ENCODE assay signal across 8 cellular contexts in genomic region chr4:174522183-174523002, GRCh38. TPM values are rescaled to one million over a fixed set of nuclear protein-coding genes. Genes with fewer than 3 reads are reported as not detected.
DNase-seq lines count a peak whose midpoint lies in the region; ATAC-seq and TF ChIP-seq lines count a peak whose summit lies in the region.

HPGD (minus strand) TSS chr4:174522488; CDS start chr4:174522451, 37 bp downstream.

- H3K4me3 Mint-ChIP-seq in WTC11 = peak within 1 kb of the TSS; percentile 83

- H3K4me1 Mint-ChIP-seq in WTC11 = peaks cover 24% of the 10 kb centered on the region

- H3K27ac Mint-ChIP-seq in WTC11 = no peak within 1 kb of the TSS

- TF ChIP-seq CTCF in WTC11 (IDR thresholded peaks at IDR 0.05) = no peak
- TF ChIP-seq CTCF in cardiac fibroblast (IDR thresholded peaks at IDR 0.05; ENCODE audit: low read depth, low read length) = no peak

- ATAC-seq in GM21723 (IDR thresholded peaks at IDR 0.05; ENCODE audit: unreplicated experiment) (peak; percentile 77), WTC11 (peak; percentile 86), left lobe of liver (peak; percentile 83)

- DNase-seq in D341Med (ENCODE audit: low spot score) (peak; percentile 61), KBM-7 (peak; percentile 29), WTC11 (ENCODE audit: low spot score) (peak; percentile 62), cardiac fibroblast (ENCODE audit: low read depth in 2 of 2) (peak in 1 of 2 donors; percentile 12), left lobe of liver (ENCODE audit: low spot score) (peak; percentile 91), NCI-H2171 treated with DMSO at 0.1 percent for 48 hours (lab: John Stamatoyannopoulos, UW) (no peak)
- peak; percentile 28 to 29 for DNase-seq in stimulated activated CD4-positive, alpha-beta T cell treated with anti-CD3 and anti-CD28 coated beads, Interleukin-4, amount 100 ng/mL, for 4 hours

- POLR2A ChIA-PET in WTC11 (lab: Charles Lee) = no interaction called here

- H3K27me3 Mint-ChIP-seq in WTC11 (ENCODE audit: low read depth) = peaks cover 29% of the 10 kb centered on the region

- H3K9me3 Mint-ChIP-seq in WTC11 = no peaks in the 10 kb centered on the region

- H3K36me3 Mint-ChIP-seq in WTC11 = no peaks in the 10 kb centered on the region

- in situ Hi-C loops in KBM-7 (cut with MboI; ENCODE audit: low pct_unique_long_range_greater_than_20kb, low sequenced_read_pairs) = no loop called here

- peak within 1 kb of the TSS; percentile 41 to 61 for H3K4me3 ChIP-seq in cardiac fibroblast (replicated peaks in 1 of 2; ENCODE audit: low read depth in 2 of 2, low read length in 2 of 2)

- CTCF ChIA-PET in WTC11 (lab: Charles Lee) = interaction anchor here (0.7 to 0.9 kb wide), 2 partner anchors 19 to 135 kb away, joined by 3 to 5 read pairs; no protein-coding TSS in a partner anchor

TF ChIP-seq in WTC11, 78 proteins besides CTCF, POLR2A, EP300 and RAD21 (continues in another document):
- no peak for TF ChIP-seq ESRRA (CRISPR knock-in tag; IDR thresholded peaks at IDR 0.05; ENCODE audit: borderline replicate concordance)
- 0 out of 2 replicates have a peak, but pooled peaks have one; percentile 25 for TF ChIP-seq ZNF263 (CRISPR knock-in tag; IDR thresholded peaks at IDR 0.05; ENCODE audit: low read depth)
- peak; percentile 8; the same call in 1 of the 2 replicates for TF ChIP-seq FOXK1 (CRISPR knock-in tag; IDR thresholded peaks at IDR 0.05)
- no peak for TF ChIP-seq OVOL2 (CRISPR knock-in tag; IDR thresholded peaks at IDR 0.05; ENCODE audit: borderline replicate concordance)
- no peak for TF ChIP-seq ATF6 (CRISPR knock-in tag; IDR thresholded peaks at IDR 0.05)
- TF ChIP-seq TEAD1 (CRISPR knock-in tag; IDR thresholded peaks at IDR 0.05) = 0 out of 2 replicates have a peak, but pooled peaks have one; percentile 11
- peak; percentile 56; the same call in 1 of the 2 replicates for TF ChIP-seq FOXP1 (CRISPR knock-in tag; IDR thresholded peaks at IDR 0.05; ENCODE audit: borderline replicate concordance)
- TF ChIP-seq SMAD4 (CRISPR knock-in tag; IDR thresholded peaks at IDR 0.05) = no peak
- peak; percentile 61; the same call in 1 of the 2 replicates for TF ChIP-seq E2F5 (CRISPR knock-in tag; IDR thresholded peaks at IDR 0.05)
- TF ChIP-seq PRRX2 (CRISPR knock-in tag; IDR thresholded peaks at IDR 0.05) = no peak
- TF ChIP-seq ZNF425 (CRISPR knock-in tag; conservative IDR thresholded peaks at IDR 0.05) = no peak
- TF ChIP-seq KAT7 (CRISPR knock-in tag; IDR thresholded peaks at IDR 0.05; ENCODE audit: borderline replicate concordance) = no peak
- TF ChIP-seq ETV6 (CRISPR knock-in tag; IDR thresholded peaks at IDR 0.05) = no peak; the same call in 1 of the 2 replicates
- TF ChIP-seq ZNF532 (CRISPR knock-in tag; IDR thresholded peaks at IDR 0.05; ENCODE audit: borderline replicate concordance) = no peak
- TF ChIP-seq SMAD3 (CRISPR knock-in tag; IDR thresholded peaks at IDR 0.05; ENCODE audit: borderline replicate concordance) = no peak
- no peak for TF ChIP-seq JUN (CRISPR knock-in tag; IDR thresholded peaks at IDR 0.05)
- TF ChIP-seq MAX (CRISPR knock-in tag; IDR thresholded peaks at IDR 0.05) = peak; percentile 44; the same call in 1 of the 2 replicates
- no peak for TF ChIP-seq CREB1 (CRISPR knock-in tag; IDR thresholded peaks at IDR 0.05)
- no peak for TF ChIP-seq GABPB1 (CRISPR knock-in tag; IDR thresholded peaks at IDR 0.05)
- TF ChIP-seq MLX (CRISPR knock-in tag; IDR thresholded peaks at IDR 0.05) = no peak

RNA-seq across cellular contexts. Expression of gene HPGD, which starts in this region (rescaled TPM):
- 0.55 to 3.6 TPM (median 0.94 TPM) in 3 replicates for total RNA-seq in WTC11 (2021)
- 84.3 TPM for total RNA-seq in left lobe of liver

Comparison
In these comparisons a context has a peak if more than half of its experiments do, and no peak if none do; other contexts are left out.
1. RNA of gene HPGD (total RNA-seq): 84.3 TPM in left lobe of liver (single experiment); 0.55 to 3.6 TPM in WTC11; every median in the first group is over 10 times any median in the second.
2. Peak in every context shown above with its lines, with median percentiles within 50 percentile points of each other: ATAC-seq.